ENCODE assay signal across 1 cellular context in genomic region chr15:67937153-67937761, GRCh38.
TF ChIP-seq lines count a peak whose summit lies in the region.

No MANE protein-coding gene starts in this region.

TF ChIP-seq in WTC11, 78 proteins besides CTCF, POLR2A, EP300 and RAD21 (continued from another document):
- TF ChIP-seq ZNF138 (CRISPR knock-in tag; conservative IDR thresholded peaks at IDR 0.05): no peak
- TF ChIP-seq, protein P1, sequence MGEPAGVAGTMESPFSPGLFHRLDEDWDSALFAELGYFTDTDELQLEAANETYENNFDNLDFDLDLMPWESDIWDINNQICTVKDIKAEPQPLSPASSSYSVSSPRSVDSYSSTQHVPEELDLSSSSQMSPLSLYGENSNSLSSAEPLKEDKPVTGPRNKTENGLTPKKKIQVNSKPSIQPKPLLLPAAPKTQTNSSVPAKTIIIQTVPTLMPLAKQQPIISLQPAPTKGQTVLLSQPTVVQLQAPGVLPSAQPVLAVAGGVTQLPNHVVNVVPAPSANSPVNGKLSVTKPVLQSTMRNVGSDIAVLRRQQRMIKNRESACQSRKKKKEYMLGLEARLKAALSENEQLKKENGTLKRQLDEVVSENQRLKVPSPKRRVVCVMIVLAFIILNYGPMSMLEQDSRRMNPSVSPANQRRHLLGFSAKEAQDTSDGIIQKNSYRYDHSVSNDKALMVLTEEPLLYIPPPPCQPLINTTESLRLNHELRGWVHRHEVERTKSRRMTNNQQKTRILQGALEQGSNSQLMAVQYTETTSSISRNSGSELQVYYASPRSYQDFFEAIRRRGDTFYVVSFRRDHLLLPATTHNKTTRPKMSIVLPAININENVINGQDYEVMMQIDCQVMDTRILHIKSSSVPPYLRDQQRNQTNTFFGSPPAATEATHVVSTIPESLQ (CRISPR knock-in tag; IDR thresholded peaks at IDR 0.05): no peak
- TF ChIP-seq ZNF416 (CRISPR knock-in tag; IDR thresholded peaks at IDR 0.05): no peak
- no peak for TF ChIP-seq CBFB (CRISPR knock-in tag; IDR thresholded peaks at IDR 0.05; ENCODE audit: low read depth)
- TF ChIP-seq, protein P2, sequence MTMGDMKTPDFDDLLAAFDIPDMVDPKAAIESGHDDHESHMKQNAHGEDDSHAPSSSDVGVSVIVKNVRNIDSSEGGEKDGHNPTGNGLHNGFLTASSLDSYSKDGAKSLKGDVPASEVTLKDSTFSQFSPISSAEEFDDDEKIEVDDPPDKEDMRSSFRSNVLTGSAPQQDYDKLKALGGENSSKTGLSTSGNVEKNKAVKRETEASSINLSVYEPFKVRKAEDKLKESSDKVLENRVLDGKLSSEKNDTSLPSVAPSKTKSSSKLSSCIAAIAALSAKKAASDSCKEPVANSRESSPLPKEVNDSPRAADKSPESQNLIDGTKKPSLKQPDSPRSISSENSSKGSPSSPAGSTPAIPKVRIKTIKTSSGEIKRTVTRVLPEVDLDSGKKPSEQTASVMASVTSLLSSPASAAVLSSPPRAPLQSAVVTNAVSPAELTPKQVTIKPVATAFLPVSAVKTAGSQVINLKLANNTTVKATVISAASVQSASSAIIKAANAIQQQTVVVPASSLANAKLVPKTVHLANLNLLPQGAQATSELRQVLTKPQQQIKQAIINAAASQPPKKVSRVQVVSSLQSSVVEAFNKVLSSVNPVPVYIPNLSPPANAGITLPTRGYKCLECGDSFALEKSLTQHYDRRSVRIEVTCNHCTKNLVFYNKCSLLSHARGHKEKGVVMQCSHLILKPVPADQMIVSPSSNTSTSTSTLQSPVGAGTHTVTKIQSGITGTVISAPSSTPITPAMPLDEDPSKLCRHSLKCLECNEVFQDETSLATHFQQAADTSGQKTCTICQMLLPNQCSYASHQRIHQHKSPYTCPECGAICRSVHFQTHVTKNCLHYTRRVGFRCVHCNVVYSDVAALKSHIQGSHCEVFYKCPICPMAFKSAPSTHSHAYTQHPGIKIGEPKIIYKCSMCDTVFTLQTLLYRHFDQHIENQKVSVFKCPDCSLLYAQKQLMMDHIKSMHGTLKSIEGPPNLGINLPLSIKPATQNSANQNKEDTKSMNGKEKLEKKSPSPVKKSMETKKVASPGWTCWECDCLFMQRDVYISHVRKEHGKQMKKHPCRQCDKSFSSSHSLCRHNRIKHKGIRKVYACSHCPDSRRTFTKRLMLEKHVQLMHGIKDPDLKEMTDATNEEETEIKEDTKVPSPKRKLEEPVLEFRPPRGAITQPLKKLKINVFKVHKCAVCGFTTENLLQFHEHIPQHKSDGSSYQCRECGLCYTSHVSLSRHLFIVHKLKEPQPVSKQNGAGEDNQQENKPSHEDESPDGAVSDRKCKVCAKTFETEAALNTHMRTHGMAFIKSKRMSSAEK (CRISPR knock-in tag; IDR thresholded peaks at IDR 0.05; ENCODE audit: borderline replicate concordance): no peak
- TF ChIP-seq, protein P3, sequence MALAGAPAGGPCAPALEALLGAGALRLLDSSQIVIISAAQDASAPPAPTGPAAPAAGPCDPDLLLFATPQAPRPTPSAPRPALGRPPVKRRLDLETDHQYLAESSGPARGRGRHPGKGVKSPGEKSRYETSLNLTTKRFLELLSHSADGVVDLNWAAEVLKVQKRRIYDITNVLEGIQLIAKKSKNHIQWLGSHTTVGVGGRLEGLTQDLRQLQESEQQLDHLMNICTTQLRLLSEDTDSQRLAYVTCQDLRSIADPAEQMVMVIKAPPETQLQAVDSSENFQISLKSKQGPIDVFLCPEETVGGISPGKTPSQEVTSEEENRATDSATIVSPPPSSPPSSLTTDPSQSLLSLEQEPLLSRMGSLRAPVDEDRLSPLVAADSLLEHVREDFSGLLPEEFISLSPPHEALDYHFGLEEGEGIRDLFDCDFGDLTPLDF (CRISPR knock-in tag; IDR thresholded peaks at IDR 0.05): no peak
